ENCODE assay signal across 1 cellular context in the genomic region with DNA sequence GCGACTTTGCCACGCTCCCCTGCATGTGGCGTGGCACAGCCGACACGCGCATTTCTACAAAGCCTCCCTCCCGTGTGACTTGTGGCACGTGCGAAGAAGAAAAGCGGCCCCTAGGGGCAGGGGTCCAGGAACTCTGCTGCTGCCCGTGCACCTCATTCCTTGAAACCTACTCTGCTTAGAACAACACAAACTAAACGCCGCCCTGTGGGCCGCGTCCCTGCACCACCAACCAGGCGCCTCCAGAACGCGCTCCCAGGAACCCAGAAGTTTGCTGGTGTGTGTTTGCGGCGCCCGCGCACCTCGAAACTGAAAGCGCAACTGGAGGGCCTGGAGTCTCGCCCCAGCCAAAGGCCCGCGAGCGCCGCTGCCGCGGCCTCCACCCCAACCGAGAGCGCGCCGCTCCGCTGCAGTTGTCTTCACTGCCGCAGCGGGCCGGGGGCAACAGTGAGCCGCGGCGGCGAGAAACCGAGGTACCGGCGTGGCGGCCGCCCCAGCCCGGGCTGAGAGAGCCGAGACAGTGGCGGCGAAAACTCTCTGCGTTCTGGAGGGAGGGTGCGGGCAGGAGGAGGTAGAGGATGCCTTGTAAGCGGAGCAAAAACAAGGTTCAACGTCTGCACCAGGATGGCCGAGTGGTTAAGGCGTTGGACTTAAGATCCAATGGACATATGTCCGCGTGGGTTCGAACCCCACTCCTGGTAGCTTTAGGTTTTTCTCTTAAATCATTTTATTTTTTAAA.
TF ChIP-seq lines count a peak whose summit lies in the region.

No MANE protein-coding gene starts in this region.

TF ChIP-seq in HepG2, 621 proteins besides CTCF, POLR2A, EP300 and RAD21 (continued from another document and continues in another):
- TF ChIP-seq, protein P1, sequence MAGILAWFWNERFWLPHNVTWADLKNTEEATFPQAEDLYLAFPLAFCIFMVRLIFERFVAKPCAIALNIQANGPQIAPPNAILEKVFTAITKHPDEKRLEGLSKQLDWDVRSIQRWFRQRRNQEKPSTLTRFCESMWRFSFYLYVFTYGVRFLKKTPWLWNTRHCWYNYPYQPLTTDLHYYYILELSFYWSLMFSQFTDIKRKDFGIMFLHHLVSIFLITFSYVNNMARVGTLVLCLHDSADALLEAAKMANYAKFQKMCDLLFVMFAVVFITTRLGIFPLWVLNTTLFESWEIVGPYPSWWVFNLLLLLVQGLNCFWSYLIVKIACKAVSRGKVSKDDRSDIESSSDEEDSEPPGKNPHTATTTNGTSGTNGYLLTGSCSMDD (CRISPR knock-in tag; IDR thresholded peaks at IDR 0.05), result no peak; the same call in 1 of the 2 replicates
- peak; percentile 98 for TF ChIP-seq ARID2 (CRISPR knock-in tag; IDR thresholded peaks at IDR 0.05; ENCODE audit: borderline replicate concordance)
- peak; percentile 83 for TF ChIP-seq ZIK1 (CRISPR knock-in tag; IDR thresholded peaks at IDR 0.05; ENCODE audit: borderline replicate concordance, low read depth)
- TF ChIP-seq TBX2 (CRISPR knock-in tag; IDR thresholded peaks at IDR 0.05; ENCODE audit: borderline replicate concordance), result peak; percentile 67
- TF ChIP-seq, protein P2, sequence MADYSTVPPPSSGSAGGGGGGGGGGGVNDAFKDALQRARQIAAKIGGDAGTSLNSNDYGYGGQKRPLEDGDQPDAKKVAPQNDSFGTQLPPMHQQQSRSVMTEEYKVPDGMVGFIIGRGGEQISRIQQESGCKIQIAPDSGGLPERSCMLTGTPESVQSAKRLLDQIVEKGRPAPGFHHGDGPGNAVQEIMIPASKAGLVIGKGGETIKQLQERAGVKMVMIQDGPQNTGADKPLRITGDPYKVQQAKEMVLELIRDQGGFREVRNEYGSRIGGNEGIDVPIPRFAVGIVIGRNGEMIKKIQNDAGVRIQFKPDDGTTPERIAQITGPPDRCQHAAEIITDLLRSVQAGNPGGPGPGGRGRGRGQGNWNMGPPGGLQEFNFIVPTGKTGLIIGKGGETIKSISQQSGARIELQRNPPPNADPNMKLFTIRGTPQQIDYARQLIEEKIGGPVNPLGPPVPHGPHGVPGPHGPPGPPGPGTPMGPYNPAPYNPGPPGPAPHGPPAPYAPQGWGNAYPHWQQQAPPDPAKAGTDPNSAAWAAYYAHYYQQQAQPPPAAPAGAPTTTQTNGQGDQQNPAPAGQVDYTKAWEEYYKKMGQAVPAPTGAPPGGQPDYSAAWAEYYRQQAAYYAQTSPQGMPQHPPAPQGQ (CRISPR knock-in tag; IDR thresholded peaks at IDR 0.05; ENCODE audit: borderline replicate concordance), result peak; percentile 76; the same call in 1 of the 2 replicates
- TF ChIP-seq ZNF775 (CRISPR knock-in tag; IDR thresholded peaks at IDR 0.05; ENCODE audit: borderline replicate concordance), result no peak; the same call in 1 of the 2 replicates
- peak; percentile 74 for TF ChIP-seq ZNF781 (CRISPR knock-in tag; IDR thresholded peaks at IDR 0.05; ENCODE audit: borderline replicate concordance, not compliant biosample characterization)
- peak; percentile 77; the same call in 1 of the 2 replicates for TF ChIP-seq THAP11 (CRISPR knock-in tag; IDR thresholded peaks at IDR 0.05)
- TF ChIP-seq CENPX (CRISPR knock-in tag; IDR thresholded peaks at IDR 0.05), result no peak
- TF ChIP-seq, protein P3, sequence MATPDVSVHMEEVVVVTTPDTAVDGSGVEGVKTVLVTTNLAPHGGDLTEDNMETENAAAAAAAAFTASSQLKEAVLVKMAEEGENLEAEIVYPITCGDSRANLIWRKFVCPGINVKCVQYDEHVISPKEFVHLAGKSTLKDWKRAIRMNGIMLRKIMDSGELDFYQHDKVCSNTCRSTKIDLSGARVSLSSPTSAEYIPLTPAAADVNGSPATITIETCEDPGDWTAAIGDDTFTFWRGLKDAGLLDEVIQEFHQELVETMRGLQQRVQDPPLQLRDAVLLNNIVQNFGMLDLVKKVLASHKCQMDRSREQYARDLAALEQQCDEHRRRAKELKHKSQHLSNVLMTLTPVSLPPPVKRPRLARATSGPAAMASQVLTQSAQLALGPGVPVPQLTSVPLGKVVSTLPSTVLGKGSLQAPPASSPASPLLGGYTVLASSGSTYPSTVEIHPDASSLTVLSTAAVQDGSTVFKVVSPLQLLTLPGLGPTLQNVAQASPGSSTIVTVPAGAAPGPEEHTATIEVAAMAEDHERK (CRISPR knock-in tag; IDR thresholded peaks at IDR 0.05; ENCODE audit: low read depth), result no peak
- TF ChIP-seq ZNF431 (CRISPR knock-in tag; IDR thresholded peaks at IDR 0.05; ENCODE audit: borderline replicate concordance, low read depth), result no peak
- TF ChIP-seq ZNF20 (CRISPR knock-in tag; IDR thresholded peaks at IDR 0.05), result peak; percentile 85
- TF ChIP-seq, protein P4, sequence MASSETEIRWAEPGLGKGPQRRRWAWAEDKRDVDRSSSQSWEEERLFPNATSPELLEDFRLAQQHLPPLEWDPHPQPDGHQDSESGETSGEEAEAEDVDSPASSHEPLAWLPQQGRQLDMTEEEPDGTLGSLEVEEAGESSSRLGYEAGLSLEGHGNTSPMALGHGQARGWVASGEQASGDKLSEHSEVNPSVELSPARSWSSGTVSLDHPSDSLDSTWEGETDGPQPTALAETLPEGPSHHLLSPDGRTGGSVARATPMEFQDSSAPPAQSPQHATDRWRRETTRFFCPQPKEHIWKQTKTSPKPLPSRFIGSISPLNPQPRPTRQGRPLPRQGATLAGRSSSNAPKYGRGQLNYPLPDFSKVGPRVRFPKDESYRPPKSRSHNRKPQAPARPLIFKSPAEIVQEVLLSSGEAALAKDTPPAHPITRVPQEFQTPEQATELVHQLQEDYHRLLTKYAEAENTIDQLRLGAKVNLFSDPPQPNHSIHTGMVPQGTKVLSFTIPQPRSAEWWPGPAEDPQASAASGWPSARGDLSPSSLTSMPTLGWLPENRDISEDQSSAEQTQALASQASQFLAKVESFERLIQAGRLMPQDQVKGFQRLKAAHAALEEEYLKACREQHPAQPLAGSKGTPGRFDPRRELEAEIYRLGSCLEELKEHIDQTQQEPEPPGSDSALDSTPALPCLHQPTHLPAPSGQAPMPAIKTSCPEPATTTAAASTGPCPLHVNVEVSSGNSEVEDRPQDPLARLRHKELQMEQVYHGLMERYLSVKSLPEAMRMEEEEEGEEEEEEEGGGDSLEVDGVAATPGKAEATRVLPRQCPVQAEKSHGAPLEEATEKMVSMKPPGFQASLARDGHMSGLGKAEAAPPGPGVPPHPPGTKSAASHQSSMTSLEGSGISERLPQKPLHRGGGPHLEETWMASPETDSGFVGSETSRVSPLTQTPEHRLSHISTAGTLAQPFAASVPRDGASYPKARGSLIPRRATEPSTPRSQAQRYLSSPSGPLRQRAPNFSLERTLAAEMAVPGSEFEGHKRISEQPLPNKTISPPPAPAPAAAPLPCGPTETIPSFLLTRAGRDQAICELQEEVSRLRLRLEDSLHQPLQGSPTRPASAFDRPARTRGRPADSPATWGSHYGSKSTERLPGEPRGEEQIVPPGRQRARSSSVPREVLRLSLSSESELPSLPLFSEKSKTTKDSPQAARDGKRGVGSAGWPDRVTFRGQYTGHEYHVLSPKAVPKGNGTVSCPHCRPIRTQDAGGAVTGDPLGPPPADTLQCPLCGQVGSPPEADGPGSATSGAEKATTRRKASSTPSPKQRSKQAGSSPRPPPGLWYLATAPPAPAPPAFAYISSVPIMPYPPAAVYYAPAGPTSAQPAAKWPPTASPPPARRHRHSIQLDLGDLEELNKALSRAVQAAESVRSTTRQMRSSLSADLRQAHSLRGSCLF (CRISPR knock-in tag; IDR thresholded peaks at IDR 0.05; ENCODE audit: borderline replicate concordance), result peak; percentile 46; the same call in 1 of the 2 replicates
- TF ChIP-seq ZNF44 (CRISPR knock-in tag; IDR thresholded peaks at IDR 0.05), result peak; percentile 65; the same call in 1 of the 2 replicates
- peak; percentile 90 for TF ChIP-seq BHLHE40 (IDR thresholded peaks at IDR 0.05; ENCODE audit: low read length)
- TF ChIP-seq, protein P5, sequence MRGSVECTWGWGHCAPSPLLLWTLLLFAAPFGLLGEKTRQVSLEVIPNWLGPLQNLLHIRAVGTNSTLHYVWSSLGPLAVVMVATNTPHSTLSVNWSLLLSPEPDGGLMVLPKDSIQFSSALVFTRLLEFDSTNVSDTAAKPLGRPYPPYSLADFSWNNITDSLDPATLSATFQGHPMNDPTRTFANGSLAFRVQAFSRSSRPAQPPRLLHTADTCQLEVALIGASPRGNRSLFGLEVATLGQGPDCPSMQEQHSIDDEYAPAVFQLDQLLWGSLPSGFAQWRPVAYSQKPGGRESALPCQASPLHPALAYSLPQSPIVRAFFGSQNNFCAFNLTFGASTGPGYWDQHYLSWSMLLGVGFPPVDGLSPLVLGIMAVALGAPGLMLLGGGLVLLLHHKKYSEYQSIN (CRISPR knock-in tag; IDR thresholded peaks at IDR 0.05; ENCODE audit: borderline replicate concordance), result no peak; the same call in 1 of the 2 replicates
- TF ChIP-seq, protein P6, sequence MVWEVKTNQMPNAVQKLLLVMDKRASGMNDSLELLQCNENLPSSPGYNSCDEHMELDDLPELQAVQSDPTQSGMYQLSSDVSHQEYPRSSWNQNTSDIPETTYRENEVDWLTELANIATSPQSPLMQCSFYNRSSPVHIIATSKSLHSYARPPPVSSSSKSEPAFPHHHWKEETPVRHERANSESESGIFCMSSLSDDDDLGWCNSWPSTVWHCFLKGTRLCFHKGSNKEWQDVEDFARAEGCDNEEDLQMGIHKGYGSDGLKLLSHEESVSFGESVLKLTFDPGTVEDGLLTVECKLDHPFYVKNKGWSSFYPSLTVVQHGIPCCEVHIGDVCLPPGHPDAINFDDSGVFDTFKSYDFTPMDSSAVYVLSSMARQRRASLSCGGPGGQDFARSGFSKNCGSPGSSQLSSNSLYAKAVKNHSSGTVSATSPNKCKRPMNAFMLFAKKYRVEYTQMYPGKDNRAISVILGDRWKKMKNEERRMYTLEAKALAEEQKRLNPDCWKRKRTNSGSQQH (CRISPR knock-in tag; IDR thresholded peaks at IDR 0.05; ENCODE audit: low read depth), result peak; percentile 82; the same call in 1 of the 2 replicates
- TF ChIP-seq, protein P7, sequence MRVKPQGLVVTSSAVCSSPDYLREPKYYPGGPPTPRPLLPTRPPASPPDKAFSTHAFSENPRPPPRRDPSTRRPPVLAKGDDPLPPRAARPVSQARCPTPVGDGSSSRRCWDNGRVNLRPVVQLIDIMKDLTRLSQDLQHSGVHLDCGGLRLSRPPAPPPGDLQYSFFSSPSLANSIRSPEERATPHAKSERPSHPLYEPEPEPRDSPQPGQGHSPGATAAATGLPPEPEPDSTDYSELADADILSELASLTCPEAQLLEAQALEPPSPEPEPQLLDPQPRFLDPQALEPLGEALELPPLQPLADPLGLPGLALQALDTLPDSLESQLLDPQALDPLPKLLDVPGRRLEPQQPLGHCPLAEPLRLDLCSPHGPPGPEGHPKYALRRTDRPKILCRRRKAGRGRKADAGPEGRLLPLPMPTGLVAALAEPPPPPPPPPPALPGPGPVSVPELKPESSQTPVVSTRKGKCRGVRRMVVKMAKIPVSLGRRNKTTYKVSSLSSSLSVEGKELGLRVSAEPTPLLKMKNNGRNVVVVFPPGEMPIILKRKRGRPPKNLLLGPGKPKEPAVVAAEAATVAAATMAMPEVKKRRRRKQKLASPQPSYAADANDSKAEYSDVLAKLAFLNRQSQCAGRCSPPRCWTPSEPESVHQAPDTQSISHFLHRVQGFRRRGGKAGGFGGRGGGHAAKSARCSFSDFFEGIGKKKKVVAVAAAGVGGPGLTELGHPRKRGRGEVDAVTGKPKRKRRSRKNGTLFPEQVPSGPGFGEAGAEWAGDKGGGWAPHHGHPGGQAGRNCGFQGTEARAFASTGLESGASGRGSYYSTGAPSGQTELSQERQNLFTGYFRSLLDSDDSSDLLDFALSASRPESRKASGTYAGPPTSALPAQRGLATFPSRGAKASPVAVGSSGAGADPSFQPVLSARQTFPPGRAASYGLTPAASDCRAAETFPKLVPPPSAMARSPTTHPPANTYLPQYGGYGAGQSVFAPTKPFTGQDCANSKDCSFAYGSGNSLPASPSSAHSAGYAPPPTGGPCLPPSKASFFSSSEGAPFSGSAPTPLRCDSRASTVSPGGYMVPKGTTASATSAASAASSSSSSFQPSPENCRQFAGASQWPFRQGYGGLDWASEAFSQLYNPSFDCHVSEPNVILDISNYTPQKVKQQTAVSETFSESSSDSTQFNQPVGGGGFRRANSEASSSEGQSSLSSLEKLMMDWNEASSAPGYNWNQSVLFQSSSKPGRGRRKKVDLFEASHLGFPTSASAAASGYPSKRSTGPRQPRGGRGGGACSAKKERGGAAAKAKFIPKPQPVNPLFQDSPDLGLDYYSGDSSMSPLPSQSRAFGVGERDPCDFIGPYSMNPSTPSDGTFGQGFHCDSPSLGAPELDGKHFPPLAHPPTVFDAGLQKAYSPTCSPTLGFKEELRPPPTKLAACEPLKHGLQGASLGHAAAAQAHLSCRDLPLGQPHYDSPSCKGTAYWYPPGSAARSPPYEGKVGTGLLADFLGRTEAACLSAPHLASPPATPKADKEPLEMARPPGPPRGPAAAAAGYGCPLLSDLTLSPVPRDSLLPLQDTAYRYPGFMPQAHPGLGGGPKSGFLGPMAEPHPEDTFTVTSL (CRISPR knock-in tag; IDR thresholded peaks at IDR 0.05; ENCODE audit: borderline replicate concordance), result peak; percentile 14; the same call in 1 of the 2 replicates
- peak; percentile 38; the same call in 1 of the 2 replicates for TF ChIP-seq ZNF484 (CRISPR knock-in tag; IDR thresholded peaks at IDR 0.05; ENCODE audit: borderline replicate concordance, low read depth)
- TF ChIP-seq NR2C2 (CRISPR knock-in tag; IDR thresholded peaks at IDR 0.05; ENCODE audit: borderline replicate concordance), result peak; percentile 55; the same call in 1 of the 2 replicates
- peak; percentile 15; the same call in 1 of the 2 replicates for TF ChIP-seq NFYC (CRISPR knock-in tag; IDR thresholded peaks at IDR 0.05)
- TF ChIP-seq ATF7 (IDR thresholded peaks at IDR 0.05), result no peak
- no peak; the same call in 1 of the 2 replicates for TF ChIP-seq ATF7 (CRISPR knock-in tag; IDR thresholded peaks at IDR 0.05)
- TF ChIP-seq, protein P8, sequence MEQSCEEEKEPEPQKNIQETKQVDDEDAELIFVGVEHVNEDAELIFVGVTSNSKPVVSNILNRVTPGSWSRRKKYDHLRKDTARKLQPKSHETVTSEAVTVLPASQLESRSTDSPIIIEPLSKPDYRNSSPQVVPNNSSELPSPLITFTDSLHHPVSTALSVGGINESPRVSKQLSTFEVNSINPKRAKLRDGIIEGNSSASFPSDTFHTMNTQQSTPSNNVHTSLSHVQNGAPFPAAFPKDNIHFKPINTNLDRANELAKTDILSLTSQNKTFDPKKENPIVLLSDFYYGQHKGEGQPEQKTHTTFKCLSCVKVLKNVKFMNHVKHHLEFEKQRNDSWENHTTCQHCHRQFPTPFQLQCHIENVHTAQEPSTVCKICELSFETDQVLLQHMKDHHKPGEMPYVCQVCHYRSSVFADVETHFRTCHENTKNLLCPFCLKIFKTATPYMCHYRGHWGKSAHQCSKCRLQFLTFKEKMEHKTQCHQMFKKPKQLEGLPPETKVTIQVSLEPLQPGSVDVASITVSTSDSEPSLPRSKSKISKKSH (CRISPR knock-in tag; IDR thresholded peaks at IDR 0.05; ENCODE audit: borderline replicate concordance), result peak; percentile 75; the same call in 1 of the 2 replicates
- no peak for TF ChIP-seq SP2 (CRISPR knock-in tag; IDR thresholded peaks at IDR 0.05)
- no peak for TF ChIP-seq ZNF720 (CRISPR knock-in tag; IDR thresholded peaks at IDR 0.05)
- TF ChIP-seq PHF20 (CRISPR knock-in tag; IDR thresholded peaks at IDR 0.05), result peak; percentile 75
